ENCODE assay signal across 1 cellular context in genomic region chr2:159936471-159936870, GRCh38.
TF ChIP-seq lines count a peak whose summit lies in the region.

No MANE protein-coding gene starts in this region.

TF ChIP-seq in K562, 482 proteins besides CTCF, POLR2A, EP300 and RAD21 (continued from another document):
- TF ChIP-seq THAP12 (CRISPR knock-in tag; IDR thresholded peaks at IDR 0.05), result no peak
- TF ChIP-seq SNRNP70 (optimal IDR thresholded peaks at IDR 0.05; ENCODE audit: low read depth, low read length), result no peak
- no peak for TF ChIP-seq GTF2F1 (IDR thresholded peaks at IDR 0.05; ENCODE audit: low read depth, low read length)
- TF ChIP-seq, protein P1, sequence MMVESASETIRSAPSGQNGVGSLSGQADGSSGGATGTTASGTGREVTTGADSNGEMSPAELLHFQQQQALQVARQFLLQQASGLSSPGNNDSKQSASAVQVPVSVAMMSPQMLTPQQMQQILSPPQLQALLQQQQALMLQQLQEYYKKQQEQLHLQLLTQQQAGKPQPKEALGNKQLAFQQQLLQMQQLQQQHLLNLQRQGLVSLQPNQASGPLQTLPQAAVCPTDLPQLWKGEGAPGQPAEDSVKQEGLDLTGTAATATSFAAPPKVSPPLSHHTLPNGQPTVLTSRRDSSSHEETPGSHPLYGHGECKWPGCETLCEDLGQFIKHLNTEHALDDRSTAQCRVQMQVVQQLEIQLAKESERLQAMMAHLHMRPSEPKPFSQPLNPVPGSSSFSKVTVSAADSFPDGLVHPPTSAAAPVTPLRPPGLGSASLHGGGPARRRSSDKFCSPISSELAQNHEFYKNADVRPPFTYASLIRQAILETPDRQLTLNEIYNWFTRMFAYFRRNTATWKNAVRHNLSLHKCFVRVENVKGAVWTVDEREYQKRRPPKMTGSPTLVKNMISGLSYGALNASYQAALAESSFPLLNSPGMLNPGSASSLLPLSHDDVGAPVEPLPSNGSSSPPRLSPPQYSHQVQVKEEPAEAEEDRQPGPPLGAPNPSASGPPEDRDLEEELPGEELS (CRISPR knock-in tag; IDR thresholded peaks at IDR 0.05; ENCODE audit: borderline replicate concordance), result no peak
- no peak for TF ChIP-seq HDAC2 (IDR thresholded peaks at IDR 0.05)
- no peak for TF ChIP-seq RB1 (IDR thresholded peaks at IDR 0.05; ENCODE audit: low read depth)
- no peak for TF ChIP-seq MAFG (tag; conservative IDR thresholded peaks at IDR 0.05)
- TF ChIP-seq, protein P2, sequence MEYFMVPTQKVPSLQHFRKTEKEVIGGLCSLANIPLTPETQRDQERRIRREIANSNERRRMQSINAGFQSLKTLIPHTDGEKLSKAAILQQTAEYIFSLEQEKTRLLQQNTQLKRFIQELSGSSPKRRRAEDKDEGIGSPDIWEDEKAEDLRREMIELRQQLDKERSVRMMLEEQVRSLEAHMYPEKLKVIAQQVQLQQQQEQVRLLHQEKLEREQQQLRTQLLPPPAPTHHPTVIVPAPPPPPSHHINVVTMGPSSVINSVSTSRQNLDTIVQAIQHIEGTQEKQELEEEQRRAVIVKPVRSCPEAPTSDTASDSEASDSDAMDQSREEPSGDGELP (CRISPR knock-in tag; IDR thresholded peaks at IDR 0.05; ENCODE audit: borderline replicate concordance), result no peak
- TF ChIP-seq, protein P3, sequence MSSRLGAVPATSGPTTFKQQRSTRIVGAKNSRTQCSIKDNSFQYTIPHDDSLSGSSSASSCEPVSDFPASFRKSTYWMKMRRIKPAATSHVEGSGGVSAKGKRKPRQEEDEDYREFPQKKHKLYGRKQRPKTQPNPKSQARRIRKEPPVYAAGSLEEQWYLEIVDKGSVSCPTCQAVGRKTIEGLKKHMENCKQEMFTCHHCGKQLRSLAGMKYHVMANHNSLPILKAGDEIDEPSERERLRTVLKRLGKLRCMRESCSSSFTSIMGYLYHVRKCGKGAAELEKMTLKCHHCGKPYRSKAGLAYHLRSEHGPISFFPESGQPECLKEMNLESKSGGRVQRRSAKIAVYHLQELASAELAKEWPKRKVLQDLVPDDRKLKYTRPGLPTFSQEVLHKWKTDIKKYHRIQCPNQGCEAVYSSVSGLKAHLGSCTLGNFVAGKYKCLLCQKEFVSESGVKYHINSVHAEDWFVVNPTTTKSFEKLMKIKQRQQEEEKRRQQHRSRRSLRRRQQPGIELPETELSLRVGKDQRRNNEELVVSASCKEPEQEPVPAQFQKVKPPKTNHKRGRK (tag; IDR thresholded peaks at IDR 0.05), result no peak
- no peak for TF ChIP-seq POU5F1 (IDR thresholded peaks at IDR 0.05; ENCODE audit: borderline replicate concordance, low read depth, low read length, partially characterized antibody)
- TF ChIP-seq MEF2D (tag; conservative IDR thresholded peaks at IDR 0.05; ENCODE audit: low read depth), result no peak
- no peak for TF ChIP-seq FUS (optimal IDR thresholded peaks at IDR 0.05; ENCODE audit: low read depth, low read length)
- TF ChIP-seq TCF7 (IDR thresholded peaks at IDR 0.05; ENCODE audit: borderline replicate concordance), result no peak
- no peak for TF ChIP-seq PTBP1 (IDR thresholded peaks at IDR 0.05; ENCODE audit: low read depth, low read length)
- TF ChIP-seq THRB (CRISPR knock-in tag; conservative IDR thresholded peaks at IDR 0.05), result no peak
- no peak for TF ChIP-seq CREB1 (IDR thresholded peaks at IDR 0.05)
- no peak for TF ChIP-seq CREB1 (CRISPR knock-in tag; IDR thresholded peaks at IDR 0.05)
- no peak for TF ChIP-seq SRSF7 (optimal IDR thresholded peaks at IDR 0.05; ENCODE audit: low read depth, low read length)
- TF ChIP-seq ZNF644 (tag; IDR thresholded peaks at IDR 0.05; ENCODE audit: low read depth), result no peak
- TF ChIP-seq RAD51 (IDR thresholded peaks at IDR 0.05; ENCODE audit: borderline replicate concordance, low read depth), result peak; percentile 92
- TF ChIP-seq, protein P4, sequence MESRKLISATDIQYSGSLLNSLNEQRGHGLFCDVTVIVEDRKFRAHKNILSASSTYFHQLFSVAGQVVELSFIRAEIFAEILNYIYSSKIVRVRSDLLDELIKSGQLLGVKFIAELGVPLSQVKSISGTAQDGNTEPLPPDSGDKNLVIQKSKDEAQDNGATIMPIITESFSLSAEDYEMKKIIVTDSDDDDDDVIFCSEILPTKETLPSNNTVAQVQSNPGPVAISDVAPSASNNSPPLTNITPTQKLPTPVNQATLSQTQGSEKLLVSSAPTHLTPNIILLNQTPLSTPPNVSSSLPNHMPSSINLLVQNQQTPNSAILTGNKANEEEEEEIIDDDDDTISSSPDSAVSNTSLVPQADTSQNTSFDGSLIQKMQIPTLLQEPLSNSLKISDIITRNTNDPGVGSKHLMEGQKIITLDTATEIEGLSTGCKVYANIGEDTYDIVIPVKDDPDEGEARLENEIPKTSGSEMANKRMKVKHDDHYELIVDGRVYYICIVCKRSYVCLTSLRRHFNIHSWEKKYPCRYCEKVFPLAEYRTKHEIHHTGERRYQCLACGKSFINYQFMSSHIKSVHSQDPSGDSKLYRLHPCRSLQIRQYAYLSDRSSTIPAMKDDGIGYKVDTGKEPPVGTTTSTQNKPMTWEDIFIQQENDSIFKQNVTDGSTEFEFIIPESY (CRISPR knock-in tag; IDR thresholded peaks at IDR 0.05), result no peak
- TF ChIP-seq BRD4 (IDR thresholded peaks at IDR 0.05), result no peak
- no peak for TF ChIP-seq ZBTB40 (IDR thresholded peaks at IDR 0.05)
- TF ChIP-seq ZBTB40 (CRISPR knock-in tag; IDR thresholded peaks at IDR 0.05), result no peak
- no peak for TF ChIP-seq KDM1A (IDR thresholded peaks at IDR 0.05)
- no peak for TF ChIP-seq C11orf30 (IDR thresholded peaks at IDR 0.05; ENCODE audit: low read depth)
- no peak for TF ChIP-seq ZNF695 (CRISPR knock-in tag; IDR thresholded peaks at IDR 0.05)
- no peak for TF ChIP-seq RFX5 (IDR thresholded peaks at IDR 0.05; ENCODE audit: low read depth, low read length)
- peak; percentile 44 for TF ChIP-seq RBM25 (IDR thresholded peaks at IDR 0.05; ENCODE audit: low read depth, low read length, severe bottlenecking)
- peak; percentile 81 for TF ChIP-seq L3MBTL2 (IDR thresholded peaks at IDR 0.05)
- TF ChIP-seq ILF3 (IDR thresholded peaks at IDR 0.05; ENCODE audit: borderline replicate concordance), result no peak
- no peak for TF ChIP-seq NCOA6 (IDR thresholded peaks at IDR 0.05)
- no peak for TF ChIP-seq PRDM10 (IDR thresholded peaks at IDR 0.05; ENCODE audit: partially characterized antibody)
- no peak for TF ChIP-seq ZSCAN29 (IDR thresholded peaks at IDR 0.05)
